In genomic region chr22:35993727-35994126, GRCh38 we compare ENCODE assay signal across 1 cellular context. TPM values are rescaled to one million over a fixed set of nuclear protein-coding genes. Genes with fewer than 3 reads are reported as not detected.
"Had no signal": no experiment of that assay in that cellular context is flagged by ENCODE, and none has a peak within 500 bp of the region (broad histone marks: within the 10 kb centered on the region; RNA-seq: fewer than 3 reads in every experiment).

No MANE protein-coding gene starts in this region.

RNA-seq across cellular contexts. Expression of gene RBFOX2, which starts 34.9 kb away (rescaled TPM):
- total RNA-seq: activated B cell treated with CpG ODN at 0.5 μM for 24 hours had no signal
